ENCODE assay signal across 2 cellular contexts in genomic region chr3:73046195-73046594, GRCh38.
TF ChIP-seq lines count a peak whose summit lies in the region.

No MANE protein-coding gene starts in this region.

TF ChIP-seq in IMR-90, 13 proteins besides CTCF, POLR2A, EP300 and RAD21:
- TF ChIP-seq FOS (IDR thresholded peaks at IDR 0.05; ENCODE audit: low read depth, low read length) (no peak), MAFK (IDR thresholded peaks at IDR 0.05; ENCODE audit: low read depth, low read length) (no peak), CHD1 (IDR thresholded peaks at IDR 0.05; ENCODE audit: low read depth, low read length) (no peak), RFX5 (IDR thresholded peaks at IDR 0.05; ENCODE audit: low read depth, low read length) (no peak), MAZ (IDR thresholded peaks at IDR 0.05; ENCODE audit: borderline replicate concordance, low read depth, low read length) (no peak), ELK1 (IDR thresholded peaks at IDR 0.05; ENCODE audit: borderline replicate concordance, low read depth, low read length) (no peak), SMC3 (IDR thresholded peaks at IDR 0.05; ENCODE audit: low read depth, low read length) (no peak), MXI1 (IDR thresholded peaks at IDR 0.05; ENCODE audit: borderline replicate concordance, low read depth, low read length) (no peak), CEBPB (IDR thresholded peaks at IDR 0.05; ENCODE audit: low read depth, low read length) (no peak), BHLHE40 (IDR thresholded peaks at IDR 0.05; ENCODE audit: low read depth, low read length) (no peak), RCOR1 (IDR thresholded peaks at IDR 0.05; ENCODE audit: insufficient replicate concordance, low read length) (no peak), NFE2L2 (IDR thresholded peaks at IDR 0.05; ENCODE audit: low read depth, low read length) (no peak), USF2 (IDR thresholded peaks at IDR 0.05; ENCODE audit: low read depth, low read length) (no peak)

TF ChIP-seq in H1, 55 proteins besides CTCF, POLR2A, EP300 and RAD21:
- no peak for TF ChIP-seq EGR1 (IDR thresholded peaks at IDR 0.05; ENCODE audit: borderline replicate concordance, low read depth, low read length)
- no peak for TF ChIP-seq CHD1 (IDR thresholded peaks at IDR 0.05; ENCODE audit: low read depth, low read length)
- TF ChIP-seq POU5F1 (IDR thresholded peaks at IDR 0.05; ENCODE audit: low read depth, low read length), result no peak
- no peak for TF ChIP-seq SP1 (IDR thresholded peaks at IDR 0.05; ENCODE audit: low read depth, low read length)
- no peak for TF ChIP-seq PHF8 (conservative IDR thresholded peaks at IDR 0.05; ENCODE audit: low read depth, low read length)
- TF ChIP-seq SP2 (IDR thresholded peaks at IDR 0.05; ENCODE audit: low read length), result no peak
- no peak for TF ChIP-seq TCF12 (IDR thresholded peaks at IDR 0.05; ENCODE audit: low read depth, low read length)
- TF ChIP-seq HDAC2 (IDR thresholded peaks at IDR 0.05; ENCODE audit: borderline replicate concordance in 1 of 2, low read depth in 2 of 2, low read length in 2 of 2), result no peak
- TF ChIP-seq TEAD4 (IDR thresholded peaks at IDR 0.05; ENCODE audit: low read depth, low read length), result peak; percentile 78
